ENCODE assay signal across 8 cellular contexts in the genomic region with DNA sequence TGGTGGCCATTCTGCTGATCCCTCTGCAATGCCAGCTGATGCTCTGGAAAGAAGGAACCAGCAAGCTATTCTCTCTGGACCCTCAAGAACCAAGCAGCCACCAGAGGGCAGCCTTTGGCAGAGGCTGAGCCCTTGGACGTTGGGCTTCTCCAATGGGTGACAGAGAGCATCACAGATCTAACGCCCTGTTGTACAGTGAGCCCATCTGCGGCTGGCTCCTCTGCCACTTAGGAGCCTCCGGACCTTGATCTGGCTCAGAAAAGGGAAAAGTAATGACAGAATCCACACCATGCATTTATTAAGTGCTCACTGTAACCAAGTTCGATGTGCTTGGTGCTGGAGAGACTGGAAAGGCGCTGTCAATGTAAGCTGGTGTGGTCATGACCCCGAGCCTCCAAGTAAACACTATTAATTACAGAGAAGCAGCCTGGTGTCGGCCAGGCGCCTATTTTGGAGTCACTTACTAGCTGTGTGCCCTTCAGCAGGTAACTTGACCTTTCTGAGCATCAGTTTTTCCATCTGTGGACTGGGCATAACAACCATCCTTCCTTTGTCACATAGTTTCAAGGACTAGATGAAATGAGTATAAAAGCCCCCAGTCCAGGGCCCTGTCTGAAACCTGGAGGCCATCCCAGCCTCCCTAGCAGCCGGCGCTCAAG. TPM values are rescaled to one million over a fixed set of nuclear protein-coding genes. Genes with fewer than 3 reads are reported as not detected.
DNase-seq lines count a peak whose midpoint lies in the region; ATAC-seq and TF ChIP-seq lines count a peak whose summit lies in the region.

No MANE protein-coding gene starts in this region.

- peaks cover 39% of the 10 kb centered on the region for H3K4me1 Mint-ChIP-seq in chondrocyte (ENCODE audit: low read depth)

- peak; percentile 92 for TF ChIP-seq CTCF in chondrocyte (IDR thresholded peaks at IDR 0.05)

- peak; percentile 93 for DNase-seq in Ammon's horn (ENCODE audit: low spot score)
- DNase-seq in NCI-H526 treated with DMSO at 0.1 percent for 48 hours (lab: John Stamatoyannopoulos, UW), result peak; percentile 18
- peak; percentile 81 to 89 for DNase-seq in activated CD4-positive, alpha-beta T cell treated with anti-CD3 and anti-CD28 coated beads for 4 hours
- no peak for DNase-seq in chondrocyte (ENCODE audit: low spot score)
- peak; percentile 95 for DNase-seq in left kidney (ENCODE audit: low read depth, low spot score)
- DNase-seq in stimulated activated CD4-positive, alpha-beta T cell treated with anti-CD3 and anti-CD28 coated beads, Interleukin-4, amount 100 ng/mL, for 48 hours (ENCODE audit: low read depth in 2 of 2), result peak; percentile 75 to 80

- H3K27me3 Mint-ChIP-seq in chondrocyte (ENCODE audit: low read depth), result no peaks in the 10 kb centered on the region

- peak; percentile 48 for ATAC-seq in HG02981 (IDR thresholded peaks at IDR 0.05; ENCODE audit: unreplicated experiment)
- ATAC-seq in GM21619 (IDR thresholded peaks at IDR 0.05; ENCODE audit: unreplicated experiment), result no peak

- peak overlapping the region; percentile 77 for H3K27ac Mint-ChIP-seq in chondrocyte (ENCODE audit: unreplicated experiment)

- peaks cover 23% of the 10 kb centered on the region for H3K36me3 Mint-ChIP-seq in chondrocyte (ENCODE audit: low read depth)

- no peaks in the 10 kb centered on the region for H3K9me3 Mint-ChIP-seq in chondrocyte (ENCODE audit: low read depth)

- no peak overlapping the region for H3K4me3 Mint-ChIP-seq in chondrocyte (ENCODE audit: unreplicated experiment)

RNA-seq across cellular contexts. Expression of a gene that starts 34.9 kb away (rescaled TPM):
- total RNA-seq in chondrocyte, result 83.7 to 99.2 TPM (median 98.5 TPM) in 3 replicates
